ENCODE assay signal across 1 cellular context in genomic region chr12:120116792-120117651, GRCh38.
TF ChIP-seq lines count a peak whose summit lies in the region.

No MANE protein-coding gene starts in this region.

TF ChIP-seq in K562, 482 proteins besides CTCF, POLR2A, EP300 and RAD21 (continued from another document and continues in another):
- TF ChIP-seq CREB3L1 (IDR thresholded peaks at IDR 0.05; ENCODE audit: borderline replicate concordance, low read depth) (peak; percentile 74; the same call in 1 of the 2 replicates), HDAC1 (IDR thresholded peaks at IDR 0.05) (peak in 1 of 2 experiments; percentile 94; a peak in 2 of 4 replicates), ZBTB9 (CRISPR knock-in tag; IDR thresholded peaks at IDR 0.05) (peak; percentile 31; the same call in 1 of the 2 replicates), GABPB1 (CRISPR knock-in tag; IDR thresholded peaks at IDR 0.05) (peak; percentile 58; the same call in 1 of the 2 replicates), ZNF639 (CRISPR knock-in tag; conservative IDR thresholded peaks at IDR 0.05 in 1 of 2, IDR thresholded peaks at IDR 0.05 in 1 of 2) (peak in 1 of 2 experiments; percentile 36; a peak in 1 of 4 replicates), PHF8 (IDR thresholded peaks at IDR 0.05; ENCODE audit: borderline replicate concordance, low read length) (peak; percentile 87; the same call in 1 of the 2 replicates), RBFOX2 (IDR thresholded peaks at IDR 0.05; ENCODE audit: low read depth, low read length) (peak; percentile 88), BCLAF1 (IDR thresholded peaks at IDR 0.05; ENCODE audit: borderline replicate concordance in 1 of 2, control insufficient read depth in 1 of 2, low read depth in 2 of 2, low read length in 1 of 2) (no peak), ERF (CRISPR knock-in tag; IDR thresholded peaks at IDR 0.05) (peak; percentile 89), NELFE (IDR thresholded peaks at IDR 0.05; ENCODE audit: insufficient read depth, insufficient read length) (no peak), CXXC5 (CRISPR knock-in tag; IDR thresholded peaks at IDR 0.05) (peak; percentile 90), HNRNPL (IDR thresholded peaks at IDR 0.05; ENCODE audit: low read depth, low read length) (no peak), MNT (conservative IDR thresholded peaks at IDR 0.05) (peak; percentile 92 to 97), CBFB (CRISPR knock-in tag; IDR thresholded peaks at IDR 0.05) (no peak), ZNF76 (CRISPR knock-in tag; IDR thresholded peaks at IDR 0.05; ENCODE audit: borderline replicate concordance) (0 out of 2 replicates have a peak, but pooled peaks have one; percentile 17), THAP12 (CRISPR knock-in tag; IDR thresholded peaks at IDR 0.05) (peak; percentile 87), POLR2B (IDR thresholded peaks at IDR 0.05; ENCODE audit: low read depth, partially characterized antibody) (peak; percentile 86), RB1 (IDR thresholded peaks at IDR 0.05; ENCODE audit: low read depth) (peak; percentile 86), NFIC (IDR thresholded peaks at IDR 0.05) (peak; percentile 47; the same call in 1 of the 2 replicates), ZNF696 (CRISPR knock-in tag; conservative IDR thresholded peaks at IDR 0.05) (no peak), E2F6 (IDR thresholded peaks at IDR 0.05; ENCODE audit: borderline replicate concordance in 1 of 2, extremely low read depth in 1 of 2, insufficient read depth in 1 of 2, insufficient read length in 1 of 2, low read depth in 1 of 2, low read length in 1 of 2, poor library complexity in 1 of 2, severe bottlenecking in 1 of 2) (peak; percentile 84 to 94), CHCHD3 (CRISPR knock-in tag; IDR thresholded peaks at IDR 0.05) (peak; percentile 53; the same call in 1 of the 2 replicates), KDM5B (IDR thresholded peaks at IDR 0.05; ENCODE audit: insufficient replicate concordance, low read depth, low read length) (peak; percentile 90), ZFX (CRISPR knock-in tag; IDR thresholded peaks at IDR 0.05) (peak; percentile 79), DIDO1 (tag; IDR thresholded peaks at IDR 0.05; ENCODE audit: low read depth) (peak; percentile 43; the same call in 1 of the 2 replicates), CTBP1 (IDR thresholded peaks at IDR 0.05; ENCODE audit: borderline replicate concordance) (peak; percentile 80; the same call in 1 of the 2 replicates), MAX (CRISPR knock-in tag; IDR thresholded peaks at IDR 0.05) (peak; percentile 86), E2F1 (CRISPR knock-in tag; IDR thresholded peaks at IDR 0.05) (no peak), PTRF (tag; IDR thresholded peaks at IDR 0.05) (no peak), NBN (IDR thresholded peaks at IDR 0.05; ENCODE audit: low read depth) (0 out of 2 replicates have a peak, but pooled peaks have one; percentile 30), GMEB1 (CRISPR knock-in tag; IDR thresholded peaks at IDR 0.05) (peak; percentile 68), ZBTB43 (CRISPR knock-in tag; IDR thresholded peaks at IDR 0.05) (0 out of 2 replicates have a peak, but pooled peaks have one; percentile 39), ZNF584 (CRISPR knock-in tag; IDR thresholded peaks at IDR 0.05; ENCODE audit: low read depth) (no peak)
